1 cellular context compared by ENCODE assay signal in the genomic region with DNA sequence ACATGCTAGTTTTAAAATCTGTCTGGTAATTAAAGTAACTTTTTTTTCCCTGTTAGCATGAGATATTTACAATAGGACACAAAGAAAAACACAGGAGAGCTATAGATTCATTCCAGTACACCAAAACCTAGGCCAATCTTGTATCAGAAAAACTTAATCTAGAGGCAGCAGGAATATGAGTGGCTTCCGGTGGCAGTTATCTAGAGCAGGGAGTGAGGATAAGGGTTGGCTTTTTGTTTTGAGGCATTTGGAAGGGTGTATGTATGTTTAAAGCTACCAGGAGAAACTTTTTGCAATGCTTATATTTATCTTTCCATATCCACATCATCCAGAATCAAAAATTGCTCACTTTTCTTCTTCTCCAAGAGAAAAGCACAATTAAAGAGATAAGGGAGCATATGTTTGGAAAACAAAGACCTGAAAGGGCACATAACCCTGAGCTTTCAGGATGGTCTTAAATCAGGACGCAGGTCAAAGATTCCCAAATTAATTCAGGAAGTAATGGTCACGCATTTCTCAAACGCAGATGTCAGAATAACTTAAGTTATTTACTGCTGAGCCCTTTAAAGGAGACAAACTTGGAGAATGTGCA.
TF ChIP-seq lines count a peak whose summit lies in the region.

No MANE protein-coding gene starts in this region.

TF ChIP-seq in A549, 52 proteins besides CTCF, POLR2A, EP300 and RAD21 (continued from another document):
- TF ChIP-seq, protein P1, sequence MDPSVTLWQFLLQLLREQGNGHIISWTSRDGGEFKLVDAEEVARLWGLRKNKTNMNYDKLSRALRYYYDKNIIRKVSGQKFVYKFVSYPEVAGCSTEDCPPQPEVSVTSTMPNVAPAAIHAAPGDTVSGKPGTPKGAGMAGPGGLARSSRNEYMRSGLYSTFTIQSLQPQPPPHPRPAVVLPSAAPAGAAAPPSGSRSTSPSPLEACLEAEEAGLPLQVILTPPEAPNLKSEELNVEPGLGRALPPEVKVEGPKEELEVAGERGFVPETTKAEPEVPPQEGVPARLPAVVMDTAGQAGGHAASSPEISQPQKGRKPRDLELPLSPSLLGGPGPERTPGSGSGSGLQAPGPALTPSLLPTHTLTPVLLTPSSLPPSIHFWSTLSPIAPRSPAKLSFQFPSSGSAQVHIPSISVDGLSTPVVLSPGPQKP (IDR thresholded peaks at IDR 0.05; ENCODE audit: low read depth, low read length) = no peak
- no peak for TF ChIP-seq ZFP36 (IDR thresholded peaks at IDR 0.05; ENCODE audit: borderline replicate concordance, partially characterized antibody)
- no peak for TF ChIP-seq JUN (IDR thresholded peaks at IDR 0.05)
- TF ChIP-seq, protein P2, sequence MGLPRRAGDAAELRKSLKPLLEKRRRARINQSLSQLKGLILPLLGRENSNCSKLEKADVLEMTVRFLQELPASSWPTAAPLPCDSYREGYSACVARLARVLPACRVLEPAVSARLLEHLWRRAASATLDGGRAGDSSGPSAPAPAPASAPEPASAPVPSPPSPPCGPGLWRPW (IDR thresholded peaks at IDR 0.05) = no peak
- TF ChIP-seq EHMT2 (IDR thresholded peaks at IDR 0.05; ENCODE audit: low read depth) = no peak
- TF ChIP-seq ZSCAN20 (CRISPR knock-in tag; IDR thresholded peaks at IDR 0.05) = no peak
- TF ChIP-seq HOXB13 (CRISPR knock-in tag; IDR thresholded peaks at IDR 0.05; ENCODE audit: low read depth) = no peak
- TF ChIP-seq RARB (CRISPR knock-in tag; IDR thresholded peaks at IDR 0.05) = no peak
- no peak for TF ChIP-seq PBX3 (IDR thresholded peaks at IDR 0.05)
- no peak for TF ChIP-seq GATA3 (IDR thresholded peaks at IDR 0.05; ENCODE audit: borderline replicate concordance)
- no peak for TF ChIP-seq RCOR1 (IDR thresholded peaks at IDR 0.05; ENCODE audit: low read depth, low read length)
- TF ChIP-seq REST (IDR thresholded peaks at IDR 0.05) = no peak
- no peak for TF ChIP-seq JUNB (IDR thresholded peaks at IDR 0.05)
- TF ChIP-seq CEBPB (IDR thresholded peaks at IDR 0.05) = no peak
- TF ChIP-seq, protein P3, sequence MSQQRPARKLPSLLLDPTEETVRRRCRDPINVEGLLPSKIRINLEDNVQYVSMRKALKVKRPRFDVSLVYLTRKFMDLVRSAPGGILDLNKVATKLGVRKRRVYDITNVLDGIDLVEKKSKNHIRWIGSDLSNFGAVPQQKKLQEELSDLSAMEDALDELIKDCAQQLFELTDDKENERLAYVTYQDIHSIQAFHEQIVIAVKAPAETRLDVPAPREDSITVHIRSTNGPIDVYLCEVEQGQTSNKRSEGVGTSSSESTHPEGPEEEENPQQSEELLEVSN (IDR thresholded peaks at IDR 0.05; ENCODE audit: borderline replicate concordance, low read depth) = no peak
- no peak for TF ChIP-seq CHD2 (IDR thresholded peaks at IDR 0.05; ENCODE audit: low read length, partially characterized antibody)
